ENCODE assay signal across 6 cellular contexts in the genomic region with DNA sequence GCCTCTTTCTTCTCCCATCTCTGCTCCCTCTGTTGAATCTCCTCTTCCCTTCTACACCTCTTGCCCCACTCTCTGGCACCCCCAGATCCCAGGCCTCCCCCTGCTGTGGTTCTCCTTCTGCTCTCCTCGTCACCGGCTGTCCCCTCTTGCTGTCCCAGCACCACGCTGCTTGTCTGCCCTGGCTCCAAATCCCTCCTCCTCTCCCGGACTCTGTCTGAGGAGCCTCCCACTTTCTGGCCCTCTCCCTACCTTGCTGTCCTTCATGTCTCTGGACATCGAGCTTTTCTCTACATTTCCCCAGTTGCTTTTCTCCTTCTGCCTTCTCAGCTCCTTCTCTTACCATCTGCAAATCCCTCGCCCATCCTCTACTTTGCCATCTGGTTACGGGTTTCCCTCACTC. TPM values are rescaled to one million over a fixed set of nuclear protein-coding genes. Genes with fewer than 3 reads are reported as not detected.
DNase-seq lines count a peak whose midpoint lies in the region; ATAC-seq and TF ChIP-seq lines count a peak whose summit lies in the region.

No MANE protein-coding gene starts in this region.

- TF ChIP-seq CTCF in heart right ventricle (IDR thresholded peaks at IDR 0.05) (no peak), vagina (IDR thresholded peaks at IDR 0.05) (no peak)

- peaks cover 0 to 32% (median 12%) of the 10 kb centered on the region in 9 donors for H3K36me3 ChIP-seq in heart right ventricle
- H3K36me3 ChIP-seq in iPS DF 6.9 (ENCODE audit: control insufficient read depth, insufficient read depth, low read length): no peaks in the 10 kb centered on the region
- peaks cover 0 to 24% of the 10 kb centered on the region in 2 donors for H3K36me3 ChIP-seq in vagina

- H3K4me1 ChIP-seq in heart right ventricle (peaks cover 0 to 26% (median 18%) of the 10 kb centered on the region in 9 donors), iPS DF 6.9 (ENCODE audit: control insufficient read depth, insufficient read depth, low read length) (no peaks in the 10 kb centered on the region), vagina (peaks cover 16% of the 10 kb centered on the region)

- peak in 6 of 8 donors; percentile 20 to 57 (median 42) for ATAC-seq in heart right ventricle
- no peak for ATAC-seq in Right ventricle myocardium inferior
- no peak for ATAC-seq in HG02588 (IDR thresholded peaks at IDR 0.05; ENCODE audit: unreplicated experiment)

- TF ChIP-seq POLR2A in vagina (IDR thresholded peaks at IDR 0.05): no peak

- DNase-seq in heart right ventricle: peak in 1 of 2 donors; percentile 7
- no peak for DNase-seq in Right ventricle myocardium inferior (ENCODE audit: missing footprints)
- DNase-seq in iPS DF 6.9 (ENCODE audit: low read depth, low spot score): no peak
- DNase-seq in vagina (ENCODE audit: extremely low spot score in 2 of 2): no peak
- DNase-seq in RPMI8226: no peak

- H3K27me3 ChIP-seq in heart right ventricle (no peaks in the 10 kb centered on the region), iPS DF 6.9 (ENCODE audit: control insufficient read depth, insufficient read depth, low read length) (no peaks in the 10 kb centered on the region), vagina (no peaks in the 10 kb centered on the region)

- H3K9me3 ChIP-seq in heart right ventricle (peaks cover 0 to 46% (median 4%) of the 10 kb centered on the region in 11 donors), iPS DF 6.9 (ENCODE audit: control insufficient read depth, insufficient read depth, low read length) (no peaks in the 10 kb centered on the region), vagina (no peaks in the 10 kb centered on the region)

- H3K27ac ChIP-seq in heart right ventricle: peak overlapping the region; percentile 66 to 85 (median 80)
- no peak overlapping the region for H3K27ac ChIP-seq in iPS DF 6.9 (ENCODE audit: low read length)
- H3K27ac ChIP-seq in vagina: peak overlapping the region; percentile 75

- H3K4me3 ChIP-seq in heart right ventricle (peak overlapping the region; percentile 65 to 84 (median 74)), iPS DF 6.9 (ENCODE audit: low read length) (peak overlapping the region; percentile 48; the same call in 1 of the 2 replicates), vagina (peak overlapping the region; percentile 68 to 72)

- 13 to 16% methylated on average over 7 of the region's 7 CpGs for WGBS in heart right ventricle, 2 donors
- WGBS in iPS DF 6.9 (ENCODE audit: insufficient coverage, insufficient read length): no CpG with 5 or more reads among the region's 7 CpGs

- intact Hi-C loops in heart right ventricle (cut with DNase I) (loop anchor here in 3 of 10 donors (1.0 to 10.0 kb wide), 5 partner anchors 26 to 83 kb away; a partner anchor contains a TSS), Right ventricle myocardium inferior (cut with DNase I) (loop anchor here (2.0 to 10.0 kb wide), 3 partner anchors 25 to 83 kb away; a partner anchor contains a TSS), vagina (cut with DNase I) (no loop called here)

RNA-seq across cellular contexts. Expression of a gene that starts 1.3 kb away (rescaled TPM):
- total RNA-seq in heart right ventricle (10 to 100 TPM in 2 of 10 donors, 1 to 10 TPM in 8; 5.4 to 11.3 (median 7.2) TPM), Right ventricle myocardium inferior (5.1 TPM), vagina (11.8 TPM)
- polyA plus RNA-seq in heart right ventricle: 1 to 10 TPM; 2.0 to 3.2 TPM

RNA-seq across cellular contexts. Expression of a gene that starts 24.9 kb away (rescaled TPM):
- total RNA-seq in heart right ventricle (10 to 100 TPM; 18.7 to 32.5 (median 22.8) TPM), Right ventricle myocardium inferior (18.6 TPM), vagina (6.6 TPM)
- polyA plus RNA-seq in heart right ventricle: 10 to 100 TPM in 1 of 2 donors, 1 to 10 TPM in 1; 9.5 to 19.8 TPM

RNA-seq across cellular contexts. Expression of a gene that starts 35.6 kb away (rescaled TPM):
- total RNA-seq in heart right ventricle: 1 to 10 TPM in 7 of 10 donors, under 1 TPM in 3; 0.75 to 3.3 (median 1.2) TPM
- 1 to 10 TPM; 1.5 to 1.6 TPM for polyA plus RNA-seq in heart right ventricle
- 0.73 TPM for total RNA-seq in Right ventricle myocardium inferior
- 1.5 TPM for total RNA-seq in vagina

RNA-seq across cellular contexts. Expression of a gene that starts 54.4 kb away (rescaled TPM):
- total RNA-seq in heart right ventricle (10 to 100 TPM in 9 of 10 donors, 1 to 10 TPM in 1; 9.8 to 22.9 (median 18.5) TPM), Right ventricle myocardium inferior (16.5 TPM), vagina (41.7 TPM)
- 10 to 100 TPM in 1 of 2 donors, 1 to 10 TPM in 1; 9.1 to 25.9 TPM for polyA plus RNA-seq in heart right ventricle

Comparison
In these comparisons a context has a peak if more than half of its experiments do, and no peak if none do; other contexts are left out.
1. ATAC-seq: peak in heart right ventricle (6 of 8); none in Right ventricle myocardium inferior (single experiment) and HG02588 (single experiment).
2. Peak in every context shown above with its lines, with median percentiles within 50 percentile points of each other: H3K4me3 ChIP-seq.